ENCODE assay signal across 16 cellular contexts in the genomic region with DNA sequence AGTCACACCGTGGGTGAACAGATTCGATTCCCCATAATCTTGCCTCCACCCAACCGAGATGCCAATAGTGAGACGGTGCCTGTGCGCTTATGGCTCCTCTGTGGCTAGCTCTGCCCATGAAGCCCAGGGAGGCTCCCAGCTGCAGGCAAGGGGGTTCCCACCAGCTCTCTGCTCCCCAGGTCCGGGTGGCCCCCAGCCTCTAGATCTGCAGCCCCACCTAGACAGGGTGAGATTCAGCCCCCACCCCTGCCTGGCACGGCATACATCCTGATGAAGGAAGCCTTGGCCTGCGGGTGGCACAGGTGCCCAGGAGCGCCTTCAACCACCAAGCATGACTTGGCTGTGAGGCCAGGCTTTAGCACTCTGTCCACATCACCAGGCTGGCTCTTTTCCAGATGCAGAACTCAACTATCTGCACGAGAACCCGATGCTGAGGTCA. TPM values are rescaled to one million over a fixed set of nuclear protein-coding genes. Genes with fewer than 3 reads are reported as not detected.
DNase-seq lines count a peak whose midpoint lies in the region; ATAC-seq, FAIRE-seq and TF ChIP-seq lines count a peak whose summit lies in the region.
"Had no signal": no experiment of that assay in that cellular context is flagged by ENCODE, and none has a peak within 500 bp of the region (broad histone marks: within the 10 kb centered on the region; RNA-seq: fewer than 3 reads in every experiment).

No MANE protein-coding gene starts in this region.

- no peak for FAIRE-seq in H54 (lab: Jason Lieb, UNC)

- H3K36me3 Mint-ChIP-seq in CD4-positive, alpha-beta T cell (ENCODE audit: low read depth) = peaks cover 98% of the 10 kb centered on the region
- peaks cover 10% of the 10 kb centered on the region for H3K36me3 Mint-ChIP-seq in natural killer cell

- peak overlapping the region; percentile 69 for H3K27ac Mint-ChIP-seq in CD4-positive, alpha-beta T cell
- H3K27ac Mint-ChIP-seq in natural killer cell = peak overlapping the region; percentile 68 to 78
- H3K27ac Mint-ChIP-seq: activated naive CD4-positive, alpha-beta T cell treated with anti-CD3 and anti-CD28 coated beads, Interleukin-2, amount 50 U/mL, for 24 hours; T-helper 1 cell treated with Interleukin-12 subunit alpha and Interleukin-12 subunit beta and Interleukin-4 antibody, amounts not matched to agents 30 μg/mL and 1 μg/mL, for 36 hours had no signal

- 37% methylated on average over 4 of the region's 11 CpGs; no CpG with 5 or more reads in 1 of the 2 donors for WGBS in gastroesophageal sphincter (ENCODE audit: low coverage in 1 of 2), 2 donors

- H3K4me1 Mint-ChIP-seq in CD4-positive, alpha-beta T cell (ENCODE audit: low read depth) = no peaks in the 10 kb centered on the region
- peaks cover 7 to 32% of the 10 kb centered on the region in 2 donors for H3K4me1 Mint-ChIP-seq in natural killer cell

- no peaks in the 10 kb centered on the region for H3K27me3 Mint-ChIP-seq in CD4-positive, alpha-beta T cell
- no peaks in the 10 kb centered on the region for H3K27me3 Mint-ChIP-seq in natural killer cell (ENCODE audit: low read depth in 2 of 2)
- H3K27me3 Mint-ChIP-seq: activated naive CD4-positive, alpha-beta T cell treated with anti-CD3 and anti-CD28 coated beads, Interleukin-2, amount 50 U/mL, for 24 hours had no signal

- no peaks in the 10 kb centered on the region for H3K9me3 Mint-ChIP-seq in CD4-positive, alpha-beta T cell
- no peaks in the 10 kb centered on the region for H3K9me3 Mint-ChIP-seq in natural killer cell
- H3K9me3 Mint-ChIP-seq: activated naive CD4-positive, alpha-beta T cell treated with anti-CD3 and anti-CD28 coated beads, Interleukin-2, amount 50 U/mL, for 24 hours; T-helper 1 cell treated with Interleukin-12 subunit alpha and Interleukin-12 subunit beta and Interleukin-4 antibody, amounts not matched to agents 30 μg/mL and 1 μg/mL, for 36 hours had no signal

- no peak overlapping the region for H3K27ac ChIP-seq in CD4-positive, alpha-beta T cell (ENCODE audit: low read depth, low read length)
- H3K27ac ChIP-seq in RWPE2 (ENCODE audit: poor library complexity, severe bottlenecking) (no peak overlapping the region), gastroesophageal sphincter (peak overlapping the region; percentile 7 to 65 (median 61))
- H3K27ac ChIP-seq: PC-9 had no signal

- TF ChIP-seq EP300 in gastroesophageal sphincter (IDR thresholded peaks at IDR 0.05) = no peak

- H3K36me3 ChIP-seq in RWPE2 (ENCODE audit: low read depth) (peaks cover 78% of the 10 kb centered on the region), gastroesophageal sphincter (peaks cover 0 to 86% of the 10 kb centered on the region in 2 donors)

- H3K4me3 ChIP-seq in RWPE2 (ENCODE audit: severe bottlenecking) = no peak overlapping the region
- no peak overlapping the region for H3K4me3 ChIP-seq in gastroesophageal sphincter
- H3K4me3 ChIP-seq: PC-9 had no signal

- H3K9me3 ChIP-seq in CD4-positive, alpha-beta T cell (ENCODE audit: control insufficient read depth, low read length) = no peaks in the 10 kb centered on the region
- H3K9me3 ChIP-seq in RWPE2 (ENCODE audit: severe bottlenecking) (no peaks in the 10 kb centered on the region), gastroesophageal sphincter (no peaks in the 10 kb centered on the region)

- intact Hi-C loops in CD4-positive, alpha-beta T cell (cut with DNase I, micrococcal nuclease) = loop anchor here in 1 of 2 experiments (10.0 kb wide), 1 partner anchor 179 kb away; no protein-coding TSS in a partner anchor
- intact Hi-C loops in natural killer cell (cut with micrococcal nuclease) = no loop called here

- no peak for ATAC-seq in CD4-positive, alpha-beta T cell (ENCODE audit: poor library complexity)
- ATAC-seq in RWPE2 (ENCODE audit: low read depth) = no peak
- no peak for ATAC-seq in gastroesophageal sphincter
- no peak for ATAC-seq in natural killer cell
- no peak for ATAC-seq in GM19395 (IDR thresholded peaks at IDR 0.05; ENCODE audit: unreplicated experiment)
- ATAC-seq: esophagus mucosa had no signal

- TF ChIP-seq POLR2A in gastroesophageal sphincter (IDR thresholded peaks at IDR 0.05) = no peak
- TF ChIP-seq POLR2A in H54 (IDR thresholded peaks at IDR 0.05; ENCODE audit: low read depth, low read length) = no peak

- H3K4me1 ChIP-seq in RWPE2 (ENCODE audit: insufficient read depth, poor library complexity, severe bottlenecking) (no peaks in the 10 kb centered on the region), gastroesophageal sphincter (peaks cover 0 to 49% (median 0%) of the 10 kb centered on the region in 3 donors)

- no peak for DNase-seq in CD4-positive, alpha-beta T cell
- DNase-seq in RWPE2 (ENCODE audit: low spot score) (peak; percentile 43), natural killer cell (no peak), KG1 (lab: John Stamatoyannopoulos, UW) (no peak), H54 (ENCODE audit: insufficient read length, low spot score) (no peak), NCI-H1048 (lab: John Stamatoyannopoulos, UW) (no peak)
- DNase-seq: DMS79; PC-9; stimulated activated CD4-positive, alpha-beta T cell treated with anti-CD3 and anti-CD28 coated beads, Interleukin-1b, Interleukin-23, amount 100 ng/mL, for 48 hours had no signal

- no peaks in the 10 kb centered on the region for H3K27me3 ChIP-seq in CD4-positive, alpha-beta T cell (ENCODE audit: control insufficient read depth, insufficient read depth, low read length)
- H3K27me3 ChIP-seq in RWPE2 (ENCODE audit: insufficient read depth, poor library complexity, severe bottlenecking) (no peaks in the 10 kb centered on the region), gastroesophageal sphincter (no peaks in the 10 kb centered on the region)

- CTCF ChIA-PET in CD4-positive, alpha-beta T cell (lab: Charles Lee) = no interaction called here

- no peak for TF ChIP-seq CTCF in CD4-positive, alpha-beta T cell (IDR thresholded peaks at IDR 0.05)
- no peak for TF ChIP-seq CTCF in RWPE2 (IDR thresholded peaks at IDR 0.05; ENCODE audit: poor library complexity, severe bottlenecking)
- TF ChIP-seq CTCF in gastroesophageal sphincter (IDR thresholded peaks at IDR 0.05) = no peak
- TF ChIP-seq CTCF in natural killer cell (IDR thresholded peaks at IDR 0.05) = no peak

- no peak overlapping the region for H3K4me3 Mint-ChIP-seq in CD4-positive, alpha-beta T cell
- H3K4me3 Mint-ChIP-seq in natural killer cell = no peak overlapping the region
- H3K4me3 Mint-ChIP-seq: activated naive CD4-positive, alpha-beta T cell treated with anti-CD3 and anti-CD28 coated beads, Interleukin-2, amount 50 U/mL, for 24 hours; T-helper 1 cell treated with Interleukin-12 subunit alpha and Interleukin-12 subunit beta and Interleukin-4 antibody, amounts not matched to agents 30 μg/mL and 1 μg/mL, for 36 hours had no signal

- POLR2A ChIA-PET in CD4-positive, alpha-beta T cell (lab: Charles Lee) = no interaction called here

RNA-seq across cellular contexts. Expression of gene WDR1, which starts 40.6 kb away (rescaled TPM):
- total RNA-seq in CD4-positive, alpha-beta T cell = 100 to 1,000 TPM; 197 to 198 TPM
- total RNA-seq in gastroesophageal sphincter (100 to 1,000 TPM; 353 to 530 (median 419) TPM), natural killer cell (100 to 1,000 TPM; 411 to 477 (median 468) TPM)

RNA-seq across cellular contexts. Expression of gene SLC2A9, which starts 54.7 kb away (rescaled TPM):
- total RNA-seq in CD4-positive, alpha-beta T cell = 1 to 10 TPM; 2.2 to 3.6 TPM
- total RNA-seq in gastroesophageal sphincter (1 to 10 TPM; 3.1 to 6.5 (median 4.3) TPM), natural killer cell (1 to 10 TPM; 1.5 to 5.5 (median 3.9) TPM)
- total RNA-seq: H4, NCI-H460 had no signal

Comparison
In these comparisons a context has a peak if more than half of its experiments do, and no peak if none do; other contexts are left out.
1. H3K27ac ChIP-seq: peak in gastroesophageal sphincter (4 of 4); none in CD4-positive, alpha-beta T cell (single experiment) and RWPE2 (single experiment).